Comparison of ENCODE assay signal across 17 cellular contexts in the genomic region with DNA sequence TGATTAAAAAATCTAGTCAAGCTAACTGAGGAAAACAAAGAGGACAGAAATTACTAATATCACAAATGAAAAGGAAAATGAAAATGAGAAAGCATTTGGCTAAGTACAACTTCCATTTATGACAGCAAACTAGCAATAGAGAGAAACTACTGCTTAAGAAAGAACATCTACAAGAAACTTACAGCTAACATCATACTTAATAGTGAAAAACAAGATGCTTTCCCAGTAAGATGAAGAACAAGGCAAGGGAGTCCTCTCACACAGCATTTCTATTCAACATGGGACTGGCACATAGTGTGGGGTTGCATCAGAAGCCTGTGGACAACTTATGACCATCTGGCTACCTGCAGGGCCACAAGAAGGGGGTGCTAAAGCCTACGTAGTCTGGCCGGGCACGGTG. TPM values are rescaled to one million over a fixed set of nuclear protein-coding genes. Genes with fewer than 3 reads are reported as not detected.
A peak's percentile ranks its signal among the peaks of the same experiment; 100 is the strongest.
DNase-seq lines count a peak whose midpoint lies in the region; ATAC-seq and TF ChIP-seq lines count a peak whose summit lies in the region.
"Had no signal": no experiment of that assay in that cellular context is flagged by ENCODE, and none has a peak within 500 bp of the region (broad histone marks: within the 10 kb centered on the region; RNA-seq: fewer than 3 reads in every experiment).

No MANE protein-coding gene starts in this region.

- DNase-seq in activated CD4-positive, CD25-positive, alpha-beta regulatory T cell (lab: John Stamatoyannopoulos, UW) = no peak
- DNase-seq in activated naive CD4-positive, alpha-beta T cell treated with anti-CD3 and anti-CD28 coated beads, Interleukin-2, amount 50 U/mL, for 72 hours (ENCODE audit: low spot score in 2 of 2) = no peak
- DNase-seq in activated naive CD4-positive, alpha-beta T cell treated with Interleukin-2 at 50 U/mL for 16 hours = no peak
- no peak for DNase-seq in stimulated activated effector memory CD8-positive, alpha-beta T cell treated with anti-CD3 and anti-CD28 coated beads, Interleukin-12 subunit alpha, Interleukin-12 subunit beta, amount 100 ng/mL, for 72 hours (ENCODE audit: low spot score in 2 of 2)
- no peak for DNase-seq in stomach
- DNase-seq: CD8-positive, alpha-beta T cell; COR-L47; DMS153; DMS79 treated with DMSO at 0.1 percent for 48 hours; EL; GM23248 had no signal

- H3K4me1 ChIP-seq in OCI-LY3 (ENCODE audit: low read length) = peaks cover 7% of the 10 kb centered on the region
- H3K4me1 ChIP-seq in stomach = no peaks in the 10 kb centered on the region

- peaks cover 23 to 34% of the 10 kb centered on the region in 2 donors for H3K36me3 Mint-ChIP-seq in activated naive CD4-positive, alpha-beta T cell treated with anti-CD3 and anti-CD28 coated beads, Interleukin-2, amount 50 U/mL, for 72 hours
- peaks cover 10% of the 10 kb centered on the region for H3K36me3 Mint-ChIP-seq in stimulated activated effector memory CD8-positive, alpha-beta T cell treated with anti-CD3 and anti-CD28 coated beads, Interleukin-12 subunit alpha, Interleukin-12 subunit beta, amount 100 ng/mL, for 72 hours
- H3K36me3 Mint-ChIP-seq: CD14-positive monocyte had no signal

- TF ChIP-seq EP300 in stomach (IDR thresholded peaks at IDR 0.05) = no peak

- H4K20me1 ChIP-seq in OCI-LY3 (ENCODE audit: insufficient read depth, low read length) = no peaks in the 10 kb centered on the region

- no peak overlapping the region for H2AFZ ChIP-seq in OCI-LY3 (ENCODE audit: low read depth, low read length)
- H2AFZ ChIP-seq: GM23248 had no signal

- H3K4me3 Mint-ChIP-seq in stimulated activated effector memory CD8-positive, alpha-beta T cell treated with anti-CD3 and anti-CD28 coated beads, Interleukin-12 subunit alpha, Interleukin-12 subunit beta, amount 100 ng/mL, for 72 hours = no peak overlapping the region
- H3K4me3 Mint-ChIP-seq: CD14-positive monocyte; CD8-positive, alpha-beta T cell had no signal

- H3K9me3 ChIP-seq in OCI-LY3 (ENCODE audit: insufficient read depth, low read length) = no peaks in the 10 kb centered on the region
- H3K9me3 ChIP-seq in stomach = peaks cover 2 to 91% (median 40%) of the 10 kb centered on the region in 4 donors

- peak overlapping the region; percentile 10; the same call in 1 of the 2 replicates for H3K27ac ChIP-seq in OCI-LY3 (ENCODE audit: low read length)
- H3K27ac ChIP-seq in stomach = no peak overlapping the region
- H3K27ac ChIP-seq: 22Rv1, GM23248 had no signal

- peaks cover 16 to 17% of the 10 kb centered on the region in 2 donors for H3K9me3 Mint-ChIP-seq in activated naive CD4-positive, alpha-beta T cell treated with anti-CD3 and anti-CD28 coated beads, Interleukin-2, amount 50 U/mL, for 72 hours
- peaks cover 10% of the 10 kb centered on the region for H3K9me3 Mint-ChIP-seq in stimulated activated effector memory CD8-positive, alpha-beta T cell treated with anti-CD3 and anti-CD28 coated beads, Interleukin-12 subunit alpha, Interleukin-12 subunit beta, amount 100 ng/mL, for 72 hours

- H3K36me3 ChIP-seq in OCI-LY3 (replicated peaks; ENCODE audit: low read depth, low read length) (peaks cover 3% of the 10 kb centered on the region), stomach (peaks cover 0 to 1% (median under 1%) of the 10 kb centered on the region in 4 donors)

- TF ChIP-seq POLR2A in stomach (IDR thresholded peaks at IDR 0.05) = no peak

- peak overlapping the region; percentile 19; the same call in 1 of the 2 replicates for H3K4me2 ChIP-seq in OCI-LY3 (ENCODE audit: low read length)

- intact Hi-C loops in stomach (cut with DNase I; ENCODE audit: low total_unique reads) = no loop called here

- 58 to 93% (median 72%) methylated on average over 3 of the region's 3 CpGs for WGBS in stomach, 5 donors

- no peaks in the 10 kb centered on the region for H3K4me1 Mint-ChIP-seq in stimulated activated effector memory CD8-positive, alpha-beta T cell treated with anti-CD3 and anti-CD28 coated beads, Interleukin-12 subunit alpha, Interleukin-12 subunit beta, amount 100 ng/mL, for 72 hours
- H3K4me1 Mint-ChIP-seq: CD14-positive monocyte had no signal

- peak overlapping the region in 1 of 2 donors; percentile 25 for H3K27ac Mint-ChIP-seq in activated naive CD4-positive, alpha-beta T cell treated with anti-CD3 and anti-CD28 coated beads, Interleukin-2, amount 50 U/mL, for 72 hours
- H3K27ac Mint-ChIP-seq in stimulated activated effector memory CD8-positive, alpha-beta T cell treated with anti-CD3 and anti-CD28 coated beads, Interleukin-12 subunit alpha, Interleukin-12 subunit beta, amount 100 ng/mL, for 72 hours = no peak overlapping the region
- H3K27ac Mint-ChIP-seq: CD14-positive monocyte; CD8-positive, alpha-beta T cell had no signal

- ATAC-seq in activated CD4-positive, CD25-positive, alpha-beta regulatory T cell treated with anti-CD3 and anti-CD28 coated beads, Interleukin-2, amount 50 U/mL, for 24 hours = peak; percentile 63 to 78
- ATAC-seq in activated naive CD4-positive, alpha-beta T cell treated with anti-CD3 and anti-CD28 coated beads, Interleukin-2, amount 50 U/mL, for 72 hours = peak; percentile 46 to 74
- ATAC-seq in stimulated activated effector memory CD8-positive, alpha-beta T cell treated with anti-CD3 and anti-CD28 coated beads, Interleukin-12 subunit alpha, Interleukin-12 subunit beta, amount 100 ng/mL, for 72 hours = peak; percentile 49
- no peak for ATAC-seq in HG02840 (IDR thresholded peaks at IDR 0.05; ENCODE audit: low FRiP score, unreplicated experiment)
- ATAC-seq: CD8-positive, alpha-beta T cell; HCT116 had no signal

- TF ChIP-seq CTCF in OCI-LY3 (IDR thresholded peaks at IDR 0.05; ENCODE audit: low read depth, low read length) (no peak), stomach (IDR thresholded peaks at IDR 0.05) (no peak)

- H3K9ac ChIP-seq in OCI-LY3 (ENCODE audit: low read length) = no peak overlapping the region
- H3K9ac ChIP-seq: GM23248 had no signal

- no peak overlapping the region for H3K4me3 ChIP-seq in OCI-LY3 (ENCODE audit: low read length)
- H3K4me3 ChIP-seq in stomach = no peak overlapping the region
- H3K4me3 ChIP-seq: GM23248 had no signal

- H3K27me3 ChIP-seq in OCI-LY3 (ENCODE audit: low read depth, low read length) (no peaks in the 10 kb centered on the region), stomach (no peaks in the 10 kb centered on the region)

- H3K79me2 ChIP-seq in OCI-LY3 (ENCODE audit: low read length) = no peaks in the 10 kb centered on the region

RNA-seq across cellular contexts. Expression of a gene that starts 39.3 kb away (rescaled TPM):
- total RNA-seq in activated naive CD4-positive, alpha-beta T cell treated with anti-CD3 and anti-CD28 coated beads, Interleukin-2, amount 50 U/mL, for 72 hours = 10 to 100 TPM in 1 of 2 donors, 1 to 10 TPM in 1; 6.6 to 15.5 TPM
- total RNA-seq in stomach = 10 to 100 TPM in 4 of 5 donors, 1 to 10 TPM in 1; 6.1 to 33.8 (median 22.4) TPM
- polyA plus RNA-seq in stomach = 1 to 10 TPM; 3.2 to 6.7 (median 4.6) TPM
